8 cellular contexts compared by ENCODE assay signal in genomic region chr16:4021070-4021779, GRCh38.
A peak's percentile ranks its signal among the peaks of the same experiment; 100 is the strongest.
DNase-seq lines count a peak whose midpoint lies in the region; TF ChIP-seq lines count a peak whose summit lies in the region.

No MANE protein-coding gene starts in this region.

- no peaks in the 10 kb centered on the region for H3K79me2 ChIP-seq in hepatocyte

- DNase-seq in NCI-H2171 treated with DMSO at 0.1 percent for 48 hours (lab: John Stamatoyannopoulos, UW) (peak; percentile 24), NCI-H2171 (lab: John Stamatoyannopoulos, UW) (no peak), NCI-H748 (lab: John Stamatoyannopoulos, UW; ENCODE audit: unreplicated experiment) (peak; percentile 78), hepatocyte (ENCODE audit: low spot score) (peak; percentile 63), transverse colon (peak; percentile 87), iPS-NIHi7 (ENCODE audit: extremely low spot score) (no peak), cerebellar nuclear complex (lab: John Stamatoyannopoulos, UW) (no peak)
- no peak for DNase-seq in activated CD8-positive, alpha-beta memory T cell treated with anti-CD3 and anti-CD28 coated beads, Interleukin-2, amount 50 U/mL, for 48 hours

- no peak overlapping the region for H3K4me2 ChIP-seq in hepatocyte

- H3K36me3 ChIP-seq in hepatocyte (replicated peaks; ENCODE audit: insufficient read depth, low read depth) (no peaks in the 10 kb centered on the region), transverse colon (no peaks in the 10 kb centered on the region)

- H3K4me3 ChIP-seq in hepatocyte (no peak overlapping the region), transverse colon (no peak overlapping the region)

- no peak for TF ChIP-seq EP300 in transverse colon (IDR thresholded peaks at IDR 0.05; ENCODE audit: low read depth)

- 68% methylated on average over 14 of the region's 14 CpGs for WGBS in hepatocyte (ENCODE audit: low lambda C conversion rate, missing lambda C conversion rate)
- 54% methylated on average over 7 to 14 of the region's 14 CpGs for WGBS in transverse colon (ENCODE audit: low coverage in 1 of 2), 2 donors

- no peaks in the 10 kb centered on the region for H3K9me2 ChIP-seq in hepatocyte (replicated peaks; ENCODE audit: insufficient read depth)

- peak overlapping the region; percentile 56 for H3K27ac ChIP-seq in hepatocyte
- H3K27ac ChIP-seq in transverse colon = peak overlapping the region; percentile 76 to 82 (median 79)

- TF ChIP-seq CTCF in hepatocyte (IDR thresholded peaks at IDR 0.05; ENCODE audit: poor library complexity) = no peak
- TF ChIP-seq CTCF in transverse colon (IDR thresholded peaks at IDR 0.05) = no peak

- no peaks in the 10 kb centered on the region for H3K4me1 ChIP-seq in hepatocyte (ENCODE audit: insufficient read depth)
- H3K4me1 ChIP-seq in transverse colon = peaks cover 4 to 37% (median 27%) of the 10 kb centered on the region in 4 donors

- H3K9me3 ChIP-seq in hepatocyte (ENCODE audit: low read depth) (no peaks in the 10 kb centered on the region), transverse colon (no peaks in the 10 kb centered on the region)

- intact Hi-C loops in transverse colon (cut with DNase I; ENCODE audit: low total_unique reads) = no loop called here

- in situ Hi-C loops in transverse colon (cut with MboI; ENCODE audit: low pct_ligation_motif_present in 1 of 4, low pct_unique_long_range_greater_than_20kb in 1 of 4, low sequenced_read_pairs in 3 of 4) = loop anchor here in 2 of 4 donors (25.0 kb wide), 1 partner anchor 91 kb away; the partner anchor contains the start of gene ADCY9 (in 2 of the 2)

- no peak overlapping the region for H2AFZ ChIP-seq in hepatocyte

- no peaks in the 10 kb centered on the region for H4K20me1 ChIP-seq in hepatocyte (ENCODE audit: insufficient read depth, poor library complexity, severe bottlenecking)

- H3K27me3 ChIP-seq in hepatocyte = no peaks in the 10 kb centered on the region
- H3K27me3 ChIP-seq in transverse colon = no peaks in the 10 kb centered on the region

- TF ChIP-seq POLR2A in transverse colon (IDR thresholded peaks at IDR 0.05) = no peak

Comparison
In these comparisons a context has a peak if more than half of its experiments do, and no peak if none do; other contexts are left out.
1. DNase-seq: peak in NCI-H2171 treated with DMSO at 0.1 percent for 48 hours (single experiment), NCI-H748 (single experiment), hepatocyte (single experiment) and transverse colon (single experiment); none in NCI-H2171 (single experiment), iPS-NIHi7 (single experiment), activated CD8-positive, alpha-beta memory T cell treated with anti-CD3 and anti-CD28 coated beads, Interleukin-2, amount 50 U/mL, for 48 hours (single experiment) and cerebellar nuclear complex (0 of 2).